1 cellular context compared by ENCODE assay signal in genomic region chr19:928471-929259, GRCh38.
TF ChIP-seq lines count a peak whose summit lies in the region.

No MANE protein-coding gene starts in this region.

TF ChIP-seq in SK-N-SH treated with all-trans-retinoic acid at 6 μM for 48 hours, 23 proteins besides CTCF, POLR2A, EP300 and RAD21 (continued from another document):
- no peak for TF ChIP-seq PATZ1 (CRISPR knock-in tag; IDR thresholded peaks at IDR 0.05; ENCODE audit: borderline replicate concordance)
- TF ChIP-seq TOX (CRISPR knock-in tag; IDR thresholded peaks at IDR 0.05; ENCODE audit: borderline replicate concordance), result no peak
- no peak for TF ChIP-seq ZFP30 (CRISPR knock-in tag; IDR thresholded peaks at IDR 0.05)
- no peak for TF ChIP-seq ZC3H10 (CRISPR knock-in tag; IDR thresholded peaks at IDR 0.05)
- TF ChIP-seq GLIS3 (CRISPR knock-in tag; IDR thresholded peaks at IDR 0.05), result no peak
- no peak for TF ChIP-seq SNAI2 (CRISPR knock-in tag; IDR thresholded peaks at IDR 0.05)
- TF ChIP-seq POU6F1 (CRISPR knock-in tag; IDR thresholded peaks at IDR 0.05; ENCODE audit: borderline replicate concordance, low read depth), result no peak
